In genomic region chr12:91326043-91327027, GRCh38 we compare ENCODE assay signal across 8 cellular contexts.
A peak's percentile ranks its signal among the peaks of the same experiment; 100 is the strongest.
DNase-seq lines count a peak whose midpoint lies in the region; ATAC-seq, FAIRE-seq and TF ChIP-seq lines count a peak whose summit lies in the region.

No MANE protein-coding gene starts in this region.

- H2AFZ ChIP-seq in endothelial cell of umbilical vein (ENCODE audit: low read depth, low read length), result no peak overlapping the region

- H3K9me3 ChIP-seq in endothelial cell of umbilical vein (replicated peaks; ENCODE audit: control insufficient read depth, insufficient read depth, low read length) (no peaks in the 10 kb centered on the region), muscle layer of duodenum (ENCODE audit: control insufficient read depth in 1 of 2, low read length in 2 of 2) (no peaks in the 10 kb centered on the region), upper lobe of left lung (no peaks in the 10 kb centered on the region)

- no TSS peak for BruUV-seq in endothelial cell of umbilical vein (replicated peaks; lab: Mats Ljungman, UMichigan)

- CTCF ChIA-PET in endothelial cell of umbilical vein (lab: Charles Lee), result interaction anchor here (0.5 to 5.1 kb wide), 67 partner anchors 8 to 381 kb away, joined by 3 to 107 read pairs (median 5); partner anchors contain the start of genes EPYC and LUM

- H3K36me3 ChIP-seq in endothelial cell of umbilical vein (ENCODE audit: control insufficient read depth in 2 of 2, extremely low read depth in 1 of 2, insufficient read depth in 2 of 2, low read length in 2 of 2) (no peaks in the 10 kb centered on the region), muscle layer of duodenum (ENCODE audit: control insufficient read depth in 1 of 2, insufficient read depth in 2 of 2, low read length in 2 of 2) (no peaks in the 10 kb centered on the region), upper lobe of left lung (no peaks in the 10 kb centered on the region)

- H3K4me1 ChIP-seq in endothelial cell of umbilical vein (ENCODE audit: control insufficient read depth, extremely low read depth, insufficient read depth, low read length), result no peaks in the 10 kb centered on the region
- peaks cover 0 to 2% of the 10 kb centered on the region in 2 donors for H3K4me1 ChIP-seq in muscle layer of duodenum (ENCODE audit: control insufficient read depth in 1 of 2, insufficient read depth in 2 of 2, low read length in 2 of 2)
- peaks cover 0 to 4% (median 0%) of the 10 kb centered on the region in 4 donors for H3K4me1 ChIP-seq in upper lobe of left lung

- POLR2A ChIA-PET in endothelial cell of umbilical vein (lab: Charles Lee), result no interaction called here

- WGBS in upper lobe of left lung, 2 donors, result 24 to 30% methylated on average over 2 of the region's 2 CpGs

- H3K27ac ChIP-seq in endothelial cell of umbilical vein (ENCODE audit: insufficient read depth, low read depth, low read length) (no peak overlapping the region), muscle layer of duodenum (ENCODE audit: low read length) (peak overlapping the region; percentile 12), upper lobe of left lung (peak overlapping the region in 3 of 4 donors; percentile 10 to 46 (median 28))

- H3K79me2 ChIP-seq in endothelial cell of umbilical vein (ENCODE audit: control insufficient read depth, insufficient read depth, low read length), result no peaks in the 10 kb centered on the region

- H3K4me2 ChIP-seq in endothelial cell of umbilical vein (ENCODE audit: insufficient read depth, low read length), result no peak overlapping the region

- FAIRE-seq in endothelial cell of umbilical vein (lab: Jason Lieb, UNC), result no peak

- H3K4me3 ChIP-seq in endothelial cell of umbilical vein (replicated peaks in 1 of 3; ENCODE audit: insufficient read depth in 1 of 3, low read depth in 1 of 3, low read length in 3 of 3) (no peak overlapping the region), muscle layer of duodenum (ENCODE audit: low read depth in 1 of 2, low read length in 2 of 2) (no peak overlapping the region), upper lobe of left lung (no peak overlapping the region)

- DNase-seq in DMS53 (lab: John Stamatoyannopoulos, UW), result peak; percentile 69
- DNase-seq in GM20000 (ENCODE audit: low spot score), result peak; percentile 28
- DNase-seq in LoVo (ENCODE audit: low spot score), result peak; percentile 61
- DNase-seq in activated CD4-positive, CD25-positive, alpha-beta regulatory T cell treated with anti-CD3 and anti-CD28 coated beads, Interleukin-2, amount 50 U/mL, for 72 hours, result peak; percentile 31
- DNase-seq in endothelial cell of umbilical vein (ENCODE audit: low read depth, low spot score), result peak; percentile 59
- no peak for DNase-seq in upper lobe of left lung
- DNase-seq in effector CD8-positive, alpha-beta T cell (lab: John Stamatoyannopoulos, UW), result no peak

- TF ChIP-seq POLR2A in endothelial cell of umbilical vein (IDR thresholded peaks at IDR 0.05; ENCODE audit: low read depth, low read length), result no peak
- no peak for TF ChIP-seq POLR2A in upper lobe of left lung (IDR thresholded peaks at IDR 0.05)

- TF ChIP-seq CTCF in GM20000 (IDR thresholded peaks at IDR 0.05; ENCODE audit: extremely low read depth, missing control alignments) (peak; percentile 57), endothelial cell of umbilical vein (IDR thresholded peaks at IDR 0.05; ENCODE audit: extremely low read depth in 1 of 2, insufficient read depth in 1 of 2, low read depth in 1 of 2, low read length in 2 of 2) (peak; percentile 49 to 54), upper lobe of left lung (IDR thresholded peaks at IDR 0.05) (peak in 5 of 6 experiments; percentile 54 to 73 (median 58))

- intact Hi-C loops in endothelial cell of umbilical vein (cut with micrococcal nuclease), result loop anchor here (1.0 to 2.0 kb wide), 3 partner anchors 148 to 348 kb away; no protein-coding TSS in a partner anchor

- H3K9ac ChIP-seq in endothelial cell of umbilical vein (replicated peaks; ENCODE audit: extremely low read depth, insufficient read depth, low read length), result no peak overlapping the region

- H4K20me1 ChIP-seq in endothelial cell of umbilical vein (replicated peaks; ENCODE audit: control insufficient read depth, extremely low read depth, insufficient read depth, low read length), result no peaks in the 10 kb centered on the region

- ATAC-seq in upper lobe of left lung (ENCODE audit: low FRiP score in 2 of 2), result peak in 1 of 2 donors; percentile 72

- dilution Hi-C loops in endothelial cell of umbilical vein (cut with MboI; ENCODE audit: extremely low pct_ligation_motif_present, low sequenced_read_pairs), result no loop called here

- TF ChIP-seq EP300 in upper lobe of left lung (IDR thresholded peaks at IDR 0.05), result no peak

- H3K27me3 ChIP-seq in endothelial cell of umbilical vein (ENCODE audit: control insufficient read depth in 2 of 2, insufficient read depth in 2 of 2, low read length in 2 of 2) (no peaks in the 10 kb centered on the region), muscle layer of duodenum (ENCODE audit: low read depth, low read length) (no peaks in the 10 kb centered on the region), upper lobe of left lung (no peaks in the 10 kb centered on the region)

- no peaks in the 10 kb centered on the region for H3K9me1 ChIP-seq in endothelial cell of umbilical vein (replicated peaks; ENCODE audit: control insufficient read depth, extremely low read depth, insufficient read depth, low read length)

TF ChIP-seq in endothelial cell of umbilical vein, 7 proteins besides CTCF, POLR2A, EP300 and RAD21:
- TF ChIP-seq FOS (IDR thresholded peaks at IDR 0.05; ENCODE audit: borderline replicate concordance, insufficient read depth, low read length) (no peak), MAX (IDR thresholded peaks at IDR 0.05; ENCODE audit: insufficient read depth, insufficient read length) (no peak), JUN (IDR thresholded peaks at IDR 0.05; ENCODE audit: borderline replicate concordance, insufficient read depth, insufficient read length, low read depth) (no peak), POLR2AphosphoS5 (IDR thresholded peaks at IDR 0.05; ENCODE audit: insufficient read depth, low read depth, low read length) (no peak), EZH2 (IDR thresholded peaks at IDR 0.05; ENCODE audit: borderline replicate concordance, low read depth, low read length, severe bottlenecking) (no peak), GATA2 (IDR thresholded peaks at IDR 0.05; ENCODE audit: insufficient read depth, insufficient read length, low read depth, low read length) (no peak), MYC (IDR thresholded peaks at IDR 0.05; ENCODE audit: low read depth, low read length) (no peak)

Comparison
In these comparisons a context has a peak if more than half of its experiments do, and no peak if none do; other contexts are left out.
1. DNase-seq: peak in DMS53 (single experiment), GM20000 (single experiment), LoVo (single experiment), activated CD4-positive, CD25-positive, alpha-beta regulatory T cell treated with anti-CD3 and anti-CD28 coated beads, Interleukin-2, amount 50 U/mL, for 72 hours (single experiment) and endothelial cell of umbilical vein (single experiment); none in upper lobe of left lung (0 of 2) and effector CD8-positive, alpha-beta T cell (single experiment).
2. Peak in every context shown above with its lines, with median percentiles within 50 percentile points of each other: CTCF ChIP-seq.